27 cellular contexts compared by ENCODE assay signal in the genomic region with DNA sequence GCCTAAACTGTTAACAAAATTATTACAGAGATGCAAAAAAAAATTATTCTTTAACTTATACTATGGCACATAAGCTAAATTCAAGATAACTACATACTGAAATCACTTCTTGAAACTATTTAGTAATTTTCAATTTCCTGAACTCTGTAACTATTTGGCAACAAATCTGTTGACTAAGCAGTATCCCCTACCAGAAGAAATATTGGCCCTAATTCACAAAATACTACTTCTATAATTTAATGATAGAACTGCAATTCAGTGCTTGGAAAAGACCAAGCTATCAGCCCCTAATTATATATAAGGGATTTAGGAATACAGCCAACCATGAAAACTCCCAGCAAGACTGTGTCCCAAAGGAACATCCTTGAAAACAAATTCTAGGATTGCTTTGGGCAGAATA.
"Had no signal": no experiment of that assay in that cellular context is flagged by ENCODE, and none has a peak within 500 bp of the region (broad histone marks: within the 10 kb centered on the region; RNA-seq: fewer than 3 reads in every experiment).

No MANE protein-coding gene starts in this region.

- H3K27ac Mint-ChIP-seq: memory B cell; naive thymus-derived CD8-positive, alpha-beta T cell; nephron progenitor cell; neural progenitor cell; progenitor cell of endocrine pancreas; stimulated activated naive B cell treated with anti-CD40 and anti-IgM and Interleukin-4, amounts not matched to agents 10 μg/mL and 1 μg/mL and 100 μg/mL, for 72 hours had no signal

- H3K4me1 ChIP-seq: left ventricle myocardium inferior, neural progenitor cell, right atrium auricular region, stomach, tibial artery, upper lobe of right lung, uterus had no signal

- H3K4me3 ChIP-seq: left ventricle myocardium inferior, lung, neural progenitor cell, right atrium auricular region, skin epidermis, stomach, testis, tibial artery, upper lobe of right lung, uterus had no signal

- H2AFZ ChIP-seq: neural progenitor cell had no signal

- H3K9ac ChIP-seq: neural progenitor cell had no signal

- H3K9me3 Mint-ChIP-seq: memory B cell; naive thymus-derived CD8-positive, alpha-beta T cell; nephron progenitor cell; neural progenitor cell; stimulated activated naive B cell treated with anti-CD40 and anti-IgM and Interleukin-4, amounts not matched to agents 10 μg/mL and 1 μg/mL and 100 μg/mL, for 72 hours had no signal

- H3K27me3 Mint-ChIP-seq: memory B cell; progenitor cell of endocrine pancreas; stimulated activated naive B cell treated with anti-CD40 and anti-IgM and Interleukin-4, amounts not matched to agents 10 μg/mL and 1 μg/mL and 100 μg/mL, for 72 hours had no signal

- H3K36me3 Mint-ChIP-seq: memory B cell; naive thymus-derived CD8-positive, alpha-beta T cell; neural progenitor cell; stimulated activated naive B cell treated with anti-CD40 and anti-IgM and Interleukin-4, amounts not matched to agents 10 μg/mL and 1 μg/mL and 100 μg/mL, for 72 hours had no signal

- FAIRE-seq: kidney had no signal

- ATAC-seq: naive thymus-derived CD8-positive, alpha-beta T cell; sciatic nerve; stimulated activated naive B cell treated with anti-CD40 and anti-IgM and Interleukin-4, amounts not matched to agents 10 μg/mL and 1 μg/mL and 100 μg/mL, for 72 hours had no signal

- H3K4me2 ChIP-seq: neural progenitor cell had no signal

- H3K27me3 ChIP-seq: neural progenitor cell, neutrophil, right atrium auricular region, stomach, testis, upper lobe of right lung, uterus had no signal

- H3K36me3 ChIP-seq: left ventricle myocardium inferior, neural progenitor cell, neutrophil, right atrium auricular region, stomach, tibial artery, upper lobe of right lung, uterus had no signal

- DNase-seq: hippocampal formation; kidney; left colon; left ventricle myocardium inferior; naive thymus-derived CD8-positive, alpha-beta T cell; nephron progenitor cell; occipital lobe; stimulated activated CD4-positive, alpha-beta T cell treated with anti-CD3 and anti-CD28 coated beads, Interleukin-12 subunit alpha, Interleukin-12 subunit beta, amount 100 ng/mL, for 4 hours; stimulated activated CD4-positive, alpha-beta T cell treated with anti-CD3 and anti-CD28 coated beads, Interleukin-15, amount 100 ng/mL, for 24 hours; stimulated activated CD4-positive, alpha-beta T cell treated with anti-CD3 and anti-CD28 coated beads, Interleukin-2, amount 100 ng/mL, for 24 hours; stimulated activated CD4-positive, alpha-beta T cell treated with anti-CD3 and anti-CD28 coated beads, Interleukin-4, amount 100 ng/mL, for 1 hour; stimulated activated naive B cell treated with anti-CD40 and anti-IgM and Interleukin-4, amounts not matched to agents 10 μg/mL and 1 μg/mL and 100 μg/mL, for 72 hours; stimulated activated naive CD8-positive, alpha-beta T cell treated with anti-CD3 and anti-CD28 coated beads, Interleukin-15, Interleukin-2, amounts not matched to agents 100 U/mL and 50 U/mL, for 24 hours; stomach; testis; tibial artery; trophoblast cell; upper lobe of right lung; uterus had no signal

- H3K27ac ChIP-seq: left ventricle myocardium inferior, neural progenitor cell, neutrophil, right atrium auricular region, skin epidermis, stomach, testis, tibial artery, upper lobe of right lung, uterus had no signal

- H3K9me3 ChIP-seq: left ventricle myocardium inferior, neutrophil, right atrium auricular region, stomach, testis, tibial artery, upper lobe of right lung, uterus had no signal

- H3K4me3 Mint-ChIP-seq: memory B cell; naive thymus-derived CD8-positive, alpha-beta T cell; nephron progenitor cell; neural progenitor cell; stimulated activated naive B cell treated with anti-CD40 and anti-IgM and Interleukin-4, amounts not matched to agents 10 μg/mL and 1 μg/mL and 100 μg/mL, for 72 hours had no signal

- H3K4me1 Mint-ChIP-seq: naive thymus-derived CD8-positive, alpha-beta T cell; nephron progenitor cell; stimulated activated naive B cell treated with anti-CD40 and anti-IgM and Interleukin-4, amounts not matched to agents 10 μg/mL and 1 μg/mL and 100 μg/mL, for 72 hours had no signal
